In the genomic region with DNA sequence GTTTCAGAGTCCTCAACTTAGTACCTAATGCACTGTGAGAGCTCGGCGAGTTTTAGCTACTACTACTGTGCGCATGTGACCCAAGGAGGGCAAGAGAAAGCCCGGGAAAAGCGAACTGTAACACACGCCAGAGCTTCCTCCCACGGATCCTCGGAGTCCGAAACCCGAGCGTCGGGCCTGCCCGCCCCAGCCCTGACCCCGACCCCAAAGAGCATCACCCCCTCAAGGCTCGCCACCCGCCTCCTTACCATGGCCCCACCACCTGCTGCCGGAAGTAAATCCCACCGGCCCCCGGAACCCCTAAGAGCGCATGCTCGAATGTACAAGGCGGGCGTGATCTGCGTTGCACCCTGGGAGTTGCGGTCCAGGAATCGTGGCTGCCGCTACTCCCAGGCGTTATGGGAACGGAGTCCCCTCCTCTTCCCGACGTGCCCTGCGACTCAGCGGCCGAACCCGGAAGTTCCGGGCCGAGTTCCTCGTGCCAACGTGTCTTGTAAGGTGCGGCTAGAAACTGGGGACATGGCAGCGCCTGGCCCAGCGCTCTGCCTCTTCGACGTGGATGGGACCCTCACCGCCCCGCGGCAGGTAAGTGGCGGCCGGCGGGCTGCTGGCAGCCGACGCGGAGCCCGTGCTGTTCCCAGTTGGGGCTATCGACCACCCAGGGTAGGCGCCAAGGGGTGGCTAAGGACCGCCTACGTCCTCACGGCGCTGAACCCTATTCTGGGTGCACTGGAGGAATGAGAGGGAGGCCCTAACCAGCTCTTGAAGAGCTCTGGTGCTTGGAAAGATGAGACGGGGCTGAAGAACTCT, we compare ENCODE assay signal across 1 cellular context.
TF ChIP-seq lines count a peak whose summit lies in the region.

A gene (plus strand): TSS at position 476 of the 810 bp plus-strand sequence. CDS start 44 bp downstream, at position 520.
A gene with protein sequence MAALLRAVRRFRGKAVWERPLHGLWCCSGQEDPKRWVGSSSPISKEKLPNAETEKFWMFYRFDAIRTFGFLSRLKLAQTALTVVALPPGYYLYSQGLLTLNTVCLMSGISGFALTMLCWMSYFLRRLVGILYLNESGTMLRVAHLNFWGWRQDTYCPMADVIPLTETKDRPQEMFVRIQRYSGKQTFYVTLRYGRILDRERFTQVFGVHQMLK (minus strand): TSS at position 276 of the 810 bp plus-strand sequence. CDS start 25 bp downstream, at position 251.

TF ChIP-seq in WTC11, 78 proteins besides CTCF, POLR2A, EP300 and RAD21 (continued from another document and continues in another):
- TF ChIP-seq, protein P1, sequence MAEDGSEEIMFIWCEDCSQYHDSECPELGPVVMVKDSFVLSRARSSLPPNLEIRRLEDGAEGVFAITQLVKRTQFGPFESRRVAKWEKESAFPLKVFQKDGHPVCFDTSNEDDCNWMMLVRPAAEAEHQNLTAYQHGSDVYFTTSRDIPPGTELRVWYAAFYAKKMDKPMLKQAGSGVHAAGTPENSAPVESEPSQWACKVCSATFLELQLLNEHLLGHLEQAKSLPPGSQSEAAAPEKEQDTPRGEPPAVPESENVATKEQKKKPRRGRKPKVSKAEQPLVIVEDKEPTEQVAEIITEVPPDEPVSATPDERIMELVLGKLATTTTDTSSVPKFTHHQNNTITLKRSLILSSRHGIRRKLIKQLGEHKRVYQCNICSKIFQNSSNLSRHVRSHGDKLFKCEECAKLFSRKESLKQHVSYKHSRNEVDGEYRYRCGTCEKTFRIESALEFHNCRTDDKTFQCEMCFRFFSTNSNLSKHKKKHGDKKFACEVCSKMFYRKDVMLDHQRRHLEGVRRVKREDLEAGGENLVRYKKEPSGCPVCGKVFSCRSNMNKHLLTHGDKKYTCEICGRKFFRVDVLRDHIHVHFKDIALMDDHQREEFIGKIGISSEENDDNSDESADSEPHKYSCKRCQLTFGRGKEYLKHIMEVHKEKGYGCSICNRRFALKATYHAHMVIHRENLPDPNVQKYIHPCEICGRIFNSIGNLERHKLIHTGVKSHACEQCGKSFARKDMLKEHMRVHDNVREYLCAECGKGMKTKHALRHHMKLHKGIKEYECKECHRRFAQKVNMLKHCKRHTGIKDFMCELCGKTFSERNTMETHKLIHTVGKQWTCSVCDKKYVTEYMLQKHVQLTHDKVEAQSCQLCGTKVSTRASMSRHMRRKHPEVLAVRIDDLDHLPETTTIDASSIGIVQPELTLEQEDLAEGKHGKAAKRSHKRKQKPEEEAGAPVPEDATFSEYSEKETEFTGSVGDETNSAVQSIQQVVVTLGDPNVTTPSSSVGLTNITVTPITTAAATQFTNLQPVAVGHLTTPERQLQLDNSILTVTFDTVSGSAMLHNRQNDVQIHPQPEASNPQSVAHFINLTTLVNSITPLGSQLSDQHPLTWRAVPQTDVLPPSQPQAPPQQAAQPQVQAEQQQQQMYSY (CRISPR knock-in tag; IDR thresholded peaks at IDR 0.05), result peak; percentile 63
- TF ChIP-seq, protein P2, sequence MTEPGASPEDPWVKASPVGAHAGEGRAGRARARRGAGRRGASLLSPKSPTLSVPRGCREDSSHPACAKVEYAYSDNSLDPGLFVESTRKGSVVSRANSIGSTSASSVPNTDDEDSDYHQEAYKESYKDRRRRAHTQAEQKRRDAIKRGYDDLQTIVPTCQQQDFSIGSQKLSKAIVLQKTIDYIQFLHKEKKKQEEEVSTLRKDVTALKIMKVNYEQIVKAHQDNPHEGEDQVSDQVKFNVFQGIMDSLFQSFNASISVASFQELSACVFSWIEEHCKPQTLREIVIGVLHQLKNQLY (CRISPR knock-in tag; IDR thresholded peaks at IDR 0.05), result no peak
- TF ChIP-seq JAZF1 (CRISPR knock-in tag; IDR thresholded peaks at IDR 0.05) (no peak), SMAD3 (CRISPR knock-in tag; IDR thresholded peaks at IDR 0.05; ENCODE audit: borderline replicate concordance) (peak; percentile 97)
- TF ChIP-seq, protein P3, sequence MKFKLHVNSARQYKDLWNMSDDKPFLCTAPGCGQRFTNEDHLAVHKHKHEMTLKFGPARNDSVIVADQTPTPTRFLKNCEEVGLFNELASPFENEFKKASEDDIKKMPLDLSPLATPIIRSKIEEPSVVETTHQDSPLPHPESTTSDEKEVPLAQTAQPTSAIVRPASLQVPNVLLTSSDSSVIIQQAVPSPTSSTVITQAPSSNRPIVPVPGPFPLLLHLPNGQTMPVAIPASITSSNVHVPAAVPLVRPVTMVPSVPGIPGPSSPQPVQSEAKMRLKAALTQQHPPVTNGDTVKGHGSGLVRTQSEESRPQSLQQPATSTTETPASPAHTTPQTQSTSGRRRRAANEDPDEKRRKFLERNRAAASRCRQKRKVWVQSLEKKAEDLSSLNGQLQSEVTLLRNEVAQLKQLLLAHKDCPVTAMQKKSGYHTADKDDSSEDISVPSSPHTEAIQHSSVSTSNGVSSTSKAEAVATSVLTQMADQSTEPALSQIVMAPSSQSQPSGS (CRISPR knock-in tag; IDR thresholded peaks at IDR 0.05; ENCODE audit: borderline replicate concordance, low read depth), result 0 out of 2 replicates have a peak, but pooled peaks have one; percentile 61
- TF ChIP-seq, protein P4, sequence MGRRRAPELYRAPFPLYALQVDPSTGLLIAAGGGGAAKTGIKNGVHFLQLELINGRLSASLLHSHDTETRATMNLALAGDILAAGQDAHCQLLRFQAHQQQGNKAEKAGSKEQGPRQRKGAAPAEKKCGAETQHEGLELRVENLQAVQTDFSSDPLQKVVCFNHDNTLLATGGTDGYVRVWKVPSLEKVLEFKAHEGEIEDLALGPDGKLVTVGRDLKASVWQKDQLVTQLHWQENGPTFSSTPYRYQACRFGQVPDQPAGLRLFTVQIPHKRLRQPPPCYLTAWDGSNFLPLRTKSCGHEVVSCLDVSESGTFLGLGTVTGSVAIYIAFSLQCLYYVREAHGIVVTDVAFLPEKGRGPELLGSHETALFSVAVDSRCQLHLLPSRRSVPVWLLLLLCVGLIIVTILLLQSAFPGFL (CRISPR knock-in tag; IDR thresholded peaks at IDR 0.05; ENCODE audit: borderline replicate concordance), result no peak
- TF ChIP-seq, protein P5, sequence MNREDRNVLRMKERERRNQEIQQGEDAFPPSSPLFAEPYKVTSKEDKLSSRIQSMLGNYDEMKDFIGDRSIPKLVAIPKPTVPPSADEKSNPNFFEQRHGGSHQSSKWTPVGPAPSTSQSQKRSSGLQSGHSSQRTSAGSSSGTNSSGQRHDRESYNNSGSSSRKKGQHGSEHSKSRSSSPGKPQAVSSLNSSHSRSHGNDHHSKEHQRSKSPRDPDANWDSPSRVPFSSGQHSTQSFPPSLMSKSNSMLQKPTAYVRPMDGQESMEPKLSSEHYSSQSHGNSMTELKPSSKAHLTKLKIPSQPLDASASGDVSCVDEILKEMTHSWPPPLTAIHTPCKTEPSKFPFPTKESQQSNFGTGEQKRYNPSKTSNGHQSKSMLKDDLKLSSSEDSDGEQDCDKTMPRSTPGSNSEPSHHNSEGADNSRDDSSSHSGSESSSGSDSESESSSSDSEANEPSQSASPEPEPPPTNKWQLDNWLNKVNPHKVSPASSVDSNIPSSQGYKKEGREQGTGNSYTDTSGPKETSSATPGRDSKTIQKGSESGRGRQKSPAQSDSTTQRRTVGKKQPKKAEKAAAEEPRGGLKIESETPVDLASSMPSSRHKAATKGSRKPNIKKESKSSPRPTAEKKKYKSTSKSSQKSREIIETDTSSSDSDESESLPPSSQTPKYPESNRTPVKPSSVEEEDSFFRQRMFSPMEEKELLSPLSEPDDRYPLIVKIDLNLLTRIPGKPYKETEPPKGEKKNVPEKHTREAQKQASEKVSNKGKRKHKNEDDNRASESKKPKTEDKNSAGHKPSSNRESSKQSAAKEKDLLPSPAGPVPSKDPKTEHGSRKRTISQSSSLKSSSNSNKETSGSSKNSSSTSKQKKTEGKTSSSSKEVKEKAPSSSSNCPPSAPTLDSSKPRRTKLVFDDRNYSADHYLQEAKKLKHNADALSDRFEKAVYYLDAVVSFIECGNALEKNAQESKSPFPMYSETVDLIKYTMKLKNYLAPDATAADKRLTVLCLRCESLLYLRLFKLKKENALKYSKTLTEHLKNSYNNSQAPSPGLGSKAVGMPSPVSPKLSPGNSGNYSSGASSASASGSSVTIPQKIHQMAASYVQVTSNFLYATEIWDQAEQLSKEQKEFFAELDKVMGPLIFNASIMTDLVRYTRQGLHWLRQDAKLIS (CRISPR knock-in tag; IDR thresholded peaks at IDR 0.05; ENCODE audit: borderline replicate concordance), result no peak
- TF ChIP-seq, protein P6, sequence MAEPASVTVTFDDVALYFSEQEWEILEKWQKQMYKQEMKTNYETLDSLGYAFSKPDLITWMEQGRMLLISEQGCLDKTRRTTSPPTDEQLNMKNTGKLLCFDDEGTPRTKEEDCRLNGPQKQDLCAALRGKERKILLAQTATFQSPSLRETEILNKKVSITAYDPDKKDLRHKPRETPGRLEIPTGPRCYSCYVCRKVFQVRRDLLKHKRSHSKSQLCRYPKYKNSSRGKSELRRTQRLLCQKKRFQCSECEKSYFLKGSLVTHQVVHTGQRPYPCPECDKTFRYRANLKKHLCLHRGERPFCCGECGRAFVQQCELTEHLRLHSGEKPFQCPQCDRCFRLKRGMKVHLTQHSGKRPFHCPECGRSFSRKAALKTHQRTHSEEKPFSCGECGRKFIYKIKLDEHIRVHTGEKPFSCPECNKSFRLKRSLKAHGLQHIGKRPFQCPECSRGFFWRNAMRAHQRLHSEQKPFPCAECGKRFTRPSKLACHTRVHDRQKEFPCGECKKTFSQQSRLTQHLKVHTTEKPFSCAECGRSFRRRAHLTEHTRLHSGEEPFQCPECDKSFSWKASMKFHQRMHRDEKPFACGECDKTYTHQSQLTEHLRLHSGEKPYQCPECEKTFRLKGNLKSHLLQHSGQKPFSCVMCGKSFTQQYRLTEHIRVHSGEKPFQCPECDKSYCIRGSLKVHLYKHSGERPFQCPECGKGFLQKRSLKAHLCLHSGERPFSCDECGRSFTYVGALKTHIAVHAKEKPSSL (CRISPR knock-in tag; conservative IDR thresholded peaks at IDR 0.05), result no peak
- TF ChIP-seq, protein P7, sequence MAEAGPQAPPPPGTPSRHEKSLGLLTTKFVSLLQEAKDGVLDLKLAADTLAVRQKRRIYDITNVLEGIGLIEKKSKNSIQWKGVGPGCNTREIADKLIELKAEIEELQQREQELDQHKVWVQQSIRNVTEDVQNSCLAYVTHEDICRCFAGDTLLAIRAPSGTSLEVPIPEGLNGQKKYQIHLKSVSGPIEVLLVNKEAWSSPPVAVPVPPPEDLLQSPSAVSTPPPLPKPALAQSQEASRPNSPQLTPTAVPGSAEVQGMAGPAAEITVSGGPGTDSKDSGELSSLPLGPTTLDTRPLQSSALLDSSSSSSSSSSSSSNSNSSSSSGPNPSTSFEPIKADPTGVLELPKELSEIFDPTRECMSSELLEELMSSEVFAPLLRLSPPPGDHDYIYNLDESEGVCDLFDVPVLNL (CRISPR knock-in tag; IDR thresholded peaks at IDR 0.05; ENCODE audit: borderline replicate concordance, low read depth), result no peak
- TF ChIP-seq, protein P8, sequence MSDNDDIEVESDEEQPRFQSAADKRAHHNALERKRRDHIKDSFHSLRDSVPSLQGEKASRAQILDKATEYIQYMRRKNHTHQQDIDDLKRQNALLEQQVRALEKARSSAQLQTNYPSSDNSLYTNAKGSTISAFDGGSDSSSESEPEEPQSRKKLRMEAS (CRISPR knock-in tag; IDR thresholded peaks at IDR 0.05), result peak; percentile 99
- TF ChIP-seq, protein P9, sequence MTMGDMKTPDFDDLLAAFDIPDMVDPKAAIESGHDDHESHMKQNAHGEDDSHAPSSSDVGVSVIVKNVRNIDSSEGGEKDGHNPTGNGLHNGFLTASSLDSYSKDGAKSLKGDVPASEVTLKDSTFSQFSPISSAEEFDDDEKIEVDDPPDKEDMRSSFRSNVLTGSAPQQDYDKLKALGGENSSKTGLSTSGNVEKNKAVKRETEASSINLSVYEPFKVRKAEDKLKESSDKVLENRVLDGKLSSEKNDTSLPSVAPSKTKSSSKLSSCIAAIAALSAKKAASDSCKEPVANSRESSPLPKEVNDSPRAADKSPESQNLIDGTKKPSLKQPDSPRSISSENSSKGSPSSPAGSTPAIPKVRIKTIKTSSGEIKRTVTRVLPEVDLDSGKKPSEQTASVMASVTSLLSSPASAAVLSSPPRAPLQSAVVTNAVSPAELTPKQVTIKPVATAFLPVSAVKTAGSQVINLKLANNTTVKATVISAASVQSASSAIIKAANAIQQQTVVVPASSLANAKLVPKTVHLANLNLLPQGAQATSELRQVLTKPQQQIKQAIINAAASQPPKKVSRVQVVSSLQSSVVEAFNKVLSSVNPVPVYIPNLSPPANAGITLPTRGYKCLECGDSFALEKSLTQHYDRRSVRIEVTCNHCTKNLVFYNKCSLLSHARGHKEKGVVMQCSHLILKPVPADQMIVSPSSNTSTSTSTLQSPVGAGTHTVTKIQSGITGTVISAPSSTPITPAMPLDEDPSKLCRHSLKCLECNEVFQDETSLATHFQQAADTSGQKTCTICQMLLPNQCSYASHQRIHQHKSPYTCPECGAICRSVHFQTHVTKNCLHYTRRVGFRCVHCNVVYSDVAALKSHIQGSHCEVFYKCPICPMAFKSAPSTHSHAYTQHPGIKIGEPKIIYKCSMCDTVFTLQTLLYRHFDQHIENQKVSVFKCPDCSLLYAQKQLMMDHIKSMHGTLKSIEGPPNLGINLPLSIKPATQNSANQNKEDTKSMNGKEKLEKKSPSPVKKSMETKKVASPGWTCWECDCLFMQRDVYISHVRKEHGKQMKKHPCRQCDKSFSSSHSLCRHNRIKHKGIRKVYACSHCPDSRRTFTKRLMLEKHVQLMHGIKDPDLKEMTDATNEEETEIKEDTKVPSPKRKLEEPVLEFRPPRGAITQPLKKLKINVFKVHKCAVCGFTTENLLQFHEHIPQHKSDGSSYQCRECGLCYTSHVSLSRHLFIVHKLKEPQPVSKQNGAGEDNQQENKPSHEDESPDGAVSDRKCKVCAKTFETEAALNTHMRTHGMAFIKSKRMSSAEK (CRISPR knock-in tag; IDR thresholded peaks at IDR 0.05; ENCODE audit: borderline replicate concordance), result no peak
- TF ChIP-seq, protein P10, sequence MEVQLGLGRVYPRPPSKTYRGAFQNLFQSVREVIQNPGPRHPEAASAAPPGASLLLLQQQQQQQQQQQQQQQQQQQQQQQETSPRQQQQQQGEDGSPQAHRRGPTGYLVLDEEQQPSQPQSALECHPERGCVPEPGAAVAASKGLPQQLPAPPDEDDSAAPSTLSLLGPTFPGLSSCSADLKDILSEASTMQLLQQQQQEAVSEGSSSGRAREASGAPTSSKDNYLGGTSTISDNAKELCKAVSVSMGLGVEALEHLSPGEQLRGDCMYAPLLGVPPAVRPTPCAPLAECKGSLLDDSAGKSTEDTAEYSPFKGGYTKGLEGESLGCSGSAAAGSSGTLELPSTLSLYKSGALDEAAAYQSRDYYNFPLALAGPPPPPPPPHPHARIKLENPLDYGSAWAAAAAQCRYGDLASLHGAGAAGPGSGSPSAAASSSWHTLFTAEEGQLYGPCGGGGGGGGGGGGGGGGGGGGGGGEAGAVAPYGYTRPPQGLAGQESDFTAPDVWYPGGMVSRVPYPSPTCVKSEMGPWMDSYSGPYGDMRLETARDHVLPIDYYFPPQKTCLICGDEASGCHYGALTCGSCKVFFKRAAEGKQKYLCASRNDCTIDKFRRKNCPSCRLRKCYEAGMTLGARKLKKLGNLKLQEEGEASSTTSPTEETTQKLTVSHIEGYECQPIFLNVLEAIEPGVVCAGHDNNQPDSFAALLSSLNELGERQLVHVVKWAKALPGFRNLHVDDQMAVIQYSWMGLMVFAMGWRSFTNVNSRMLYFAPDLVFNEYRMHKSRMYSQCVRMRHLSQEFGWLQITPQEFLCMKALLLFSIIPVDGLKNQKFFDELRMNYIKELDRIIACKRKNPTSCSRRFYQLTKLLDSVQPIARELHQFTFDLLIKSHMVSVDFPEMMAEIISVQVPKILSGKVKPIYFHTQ (CRISPR knock-in tag; IDR thresholded peaks at IDR 0.05), result no peak
- TF ChIP-seq, protein P11, sequence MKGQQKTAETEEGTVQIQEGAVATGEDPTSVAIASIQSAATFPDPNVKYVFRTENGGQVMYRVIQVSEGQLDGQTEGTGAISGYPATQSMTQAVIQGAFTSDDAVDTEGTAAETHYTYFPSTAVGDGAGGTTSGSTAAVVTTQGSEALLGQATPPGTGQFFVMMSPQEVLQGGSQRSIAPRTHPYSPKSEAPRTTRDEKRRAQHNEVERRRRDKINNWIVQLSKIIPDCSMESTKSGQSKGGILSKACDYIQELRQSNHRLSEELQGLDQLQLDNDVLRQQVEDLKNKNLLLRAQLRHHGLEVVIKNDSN (CRISPR knock-in tag; IDR thresholded peaks at IDR 0.05), result peak; percentile 61; the same call in 1 of the 2 replicates
